In genomic region chr2:108805782-108806181, GRCh38 we compare ENCODE assay signal across 13 cellular contexts. TPM values are rescaled to one million over a fixed set of nuclear protein-coding genes. Genes with fewer than 3 reads are reported as not detected.
DNase-seq lines count a peak whose midpoint lies in the region; TF ChIP-seq lines count a peak whose summit lies in the region.
"Had no signal": no experiment of that assay in that cellular context is flagged by ENCODE, and none has a peak within 500 bp of the region (broad histone marks: within the 10 kb centered on the region; RNA-seq: fewer than 3 reads in every experiment).

No MANE protein-coding gene starts in this region.

- H3K9me3 Mint-ChIP-seq in type B pancreatic cell, result peaks cover 12% of the 10 kb centered on the region

- TF ChIP-seq CTCF in type B pancreatic cell (conservative IDR thresholded peaks at IDR 0.05) (no peak), GM13976 (IDR thresholded peaks at IDR 0.05; ENCODE audit: borderline replicate concordance, control extremely low read depth, extremely low read depth, insufficient read depth, missing control alignments) (no peak)

- H3K4me1 Mint-ChIP-seq in type B pancreatic cell (ENCODE audit: unreplicated experiment), result no peaks in the 10 kb centered on the region

- H3K4me3 Mint-ChIP-seq in type B pancreatic cell, result no peak overlapping the region

- no peaks in the 10 kb centered on the region for H3K27me3 Mint-ChIP-seq in type B pancreatic cell

- peak; percentile 51 for DNase-seq in D341Med (ENCODE audit: low spot score)
- DNase-seq in NCI-H524 (lab: John Stamatoyannopoulos, UW), result peak; percentile 8 to 70
- DNase-seq in myocyte (ENCODE audit: low read depth), result peak; percentile 3
- no peak for DNase-seq in dedifferentiated amniotic fluid mesenchymal stem cell (ENCODE audit: extremely low spot score)
- no peak for DNase-seq in type B pancreatic cell (ENCODE audit: extremely low spot score, unreplicated experiment)
- no peak for DNase-seq in GM13976 (ENCODE audit: low spot score)
- DNase-seq: COR-L47, MV-4-11, NCI-H1930, NCI-H226, T-helper 1 cell had no signal

- in situ Hi-C loops in GM13976 (cut with MboI; ENCODE audit: low sequenced_read_pairs, unreplicated experiment), result no loop called here

- H3K36me3 Mint-ChIP-seq in type B pancreatic cell, result peaks cover 46% of the 10 kb centered on the region

- no peak overlapping the region for H3K27ac Mint-ChIP-seq in type B pancreatic cell

- peak overlapping the region; percentile 46 for H3K27ac ChIP-seq in angular gyrus (ENCODE audit: low read depth, low read length)
- H3K27ac ChIP-seq: HL-60 had no signal

RNA-seq across cellular contexts. Expression of gene CCDC138, which starts 19.2 kb away (rescaled TPM):
- 3.4 and 3.7 TPM in 2 replicates for total RNA-seq in myocyte
- polyA plus RNA-seq in myocyte (2012), result 1.3 TPM
- total RNA-seq in type B pancreatic cell (ENCODE audit: low replicate concordance), result 9.1 and 27.9 TPM in 2 replicates

Comparison
In these comparisons a context has a peak if more than half of its experiments do, and no peak if none do; other contexts are left out.
1. DNase-seq: peak in D341Med (single experiment), NCI-H524 (2 of 2) and myocyte (single experiment); none in dedifferentiated amniotic fluid mesenchymal stem cell (single experiment), type B pancreatic cell (single experiment) and GM13976 (single experiment).